Comparison of ENCODE assay signal across 17 cellular contexts in genomic region chr12:50214018-50214417, GRCh38. TPM values are rescaled to one million over a fixed set of nuclear protein-coding genes. Genes with fewer than 3 reads are reported as not detected.
A peak's percentile ranks its signal among the peaks of the same experiment; 100 is the strongest.
DNase-seq lines count a peak whose midpoint lies in the region; ATAC-seq, FAIRE-seq and TF ChIP-seq lines count a peak whose summit lies in the region.
"Had no signal": no experiment of that assay in that cellular context is flagged by ENCODE, and none has a peak within 500 bp of the region (broad histone marks: within the 10 kb centered on the region; RNA-seq: fewer than 3 reads in every experiment).

No MANE protein-coding gene starts in this region.

- H3K36me3 Mint-ChIP-seq in CD4-positive, alpha-beta memory T cell, result peaks cover 3 to 5% of the 10 kb centered on the region in 2 donors
- H3K36me3 Mint-ChIP-seq in T-helper 17 cell (ENCODE audit: low read depth) (peaks cover 2% of the 10 kb centered on the region), immature natural killer cell (peaks cover 0 to 4% (median 3%) of the 10 kb centered on the region in 3 donors), osteocyte (ENCODE audit: unreplicated experiment) (peaks cover 12% of the 10 kb centered on the region)

- CTCF ChIA-PET in A549 (lab: Yijun Ruan, JAX), result interaction anchor here (3.9 kb wide), 1 partner anchor 102 kb away, joined by 32 read pairs; no protein-coding TSS in a partner anchor
- CTCF ChIA-PET in CD4-positive, alpha-beta memory T cell (lab: Charles Lee; ENCODE audit: partially characterized antibody), result interaction anchor here (1.2 to 5.6 kb wide), 3 partner anchors 8 to 103 kb away, joined by 3 to 35 read pairs (median 25); partner anchors contain the start of gene COX14

- no peak overlapping the region for H3K4me2 ChIP-seq in A549

- no peaks in the 10 kb centered on the region for H3K27me3 Mint-ChIP-seq in CD4-positive, alpha-beta memory T cell
- H3K27me3 Mint-ChIP-seq in T-helper 17 cell (no peaks in the 10 kb centered on the region), immature natural killer cell (ENCODE audit: low read depth in 3 of 3) (peaks cover 0 to 2% (median 0%) of the 10 kb centered on the region in 3 donors), osteocyte (ENCODE audit: unreplicated experiment) (no peaks in the 10 kb centered on the region)
- H3K27me3 Mint-ChIP-seq: IgD-negative memory B cell had no signal

- no peak for TF ChIP-seq POLR2A in A549 (IDR thresholded peaks at IDR 0.05; ENCODE audit: low read length)

- no peaks in the 10 kb centered on the region for H3K27me3 ChIP-seq in CD4-positive, alpha-beta memory T cell (ENCODE audit: insufficient read depth, low read length)
- H3K27me3 ChIP-seq: tibial artery had no signal

- no peak for TF ChIP-seq EP300 in A549 (IDR thresholded peaks at IDR 0.05)

- TF ChIP-seq CTCF in A549 (IDR thresholded peaks at IDR 0.05) (no peak), osteocyte (IDR thresholded peaks at IDR 0.05) (no peak)

- WGBS in A549 (ENCODE audit: missing lambda C conversion rate), result 0% methylated on average over 1 of the region's 1 CpG

- intact Hi-C loops in CD4-positive, alpha-beta memory T cell (cut with micrococcal nuclease), result no loop called here

- H3K4me3 Mint-ChIP-seq in CD4-positive, alpha-beta memory T cell, result peak overlapping the region in 4 of 8 donors; percentile 12 to 45 (median 40)
- H3K4me3 Mint-ChIP-seq in T-helper 17 cell, result no peak overlapping the region
- H3K4me3 Mint-ChIP-seq in immature natural killer cell, result no peak overlapping the region
- no peak overlapping the region for H3K4me3 Mint-ChIP-seq in osteocyte (ENCODE audit: unreplicated experiment)
- H3K4me3 Mint-ChIP-seq: IgD-negative memory B cell had no signal

- no peak overlapping the region for H3K27ac ChIP-seq in A549
- no peak overlapping the region for H3K27ac ChIP-seq in CD4-positive, alpha-beta memory T cell (ENCODE audit: low read depth, low read length)
- H3K27ac ChIP-seq: tibial artery had no signal

- H3K36me3 ChIP-seq in CD4-positive, alpha-beta memory T cell (ENCODE audit: insufficient read depth, low read length), result no peaks in the 10 kb centered on the region

- no peaks in the 10 kb centered on the region for H3K9me3 ChIP-seq in A549
- no peaks in the 10 kb centered on the region for H3K9me3 ChIP-seq in CD4-positive, alpha-beta memory T cell (ENCODE audit: control insufficient read depth in 1 of 2, low read length in 2 of 2)
- H3K9me3 ChIP-seq in T-helper 17 cell (ENCODE audit: control insufficient read depth, low read length, poor library complexity, severe bottlenecking), result no peaks in the 10 kb centered on the region
- H3K9me3 ChIP-seq: tibial artery had no signal

- peak overlapping the region; percentile 44 to 92 (median 75) for H3K27ac Mint-ChIP-seq in CD4-positive, alpha-beta memory T cell
- H3K27ac Mint-ChIP-seq in T-helper 17 cell (peak overlapping the region; percentile 93), immature natural killer cell (peak overlapping the region in 5 of 6 donors; percentile 1 to 81 (median 50)), osteocyte (ENCODE audit: unreplicated experiment) (no peak overlapping the region)

- POLR2A ChIA-PET in A549 (lab: Yijun Ruan, JAX), result no interaction called here
- POLR2A ChIA-PET in CD4-positive, alpha-beta memory T cell (lab: Charles Lee; ENCODE audit: partially characterized antibody), result interaction anchor here (1.2 to 5.1 kb wide), 3 partner anchors 9 to 142 kb away, joined by 3 to 88 read pairs (median 3); partner anchors contain the start of gene CERS5

- H3K4me3 ChIP-seq in A549, result no peak overlapping the region
- no peak overlapping the region for H3K4me3 ChIP-seq in CD4-positive, alpha-beta memory T cell (ENCODE audit: low read length in 2 of 2)
- H3K4me3 ChIP-seq: skin epidermis, tibial artery had no signal

- H3K4me1 ChIP-seq in A549, result peaks cover 19% of the 10 kb centered on the region
- H3K4me1 ChIP-seq in CD4-positive, alpha-beta memory T cell (ENCODE audit: insufficient read depth, low read length), result peaks cover 70% of the 10 kb centered on the region

- peak; percentile 7 for FAIRE-seq in A549 (lab: Jason Lieb, UNC)
- FAIRE-seq: D721Med had no signal

- DNase-seq in A549 (ENCODE audit: low read depth in 1 of 2, low spot score in 1 of 2) (no peak), T-helper 17 cell (no peak), immature natural killer cell (no peak), EL (no peak), osteocyte (ENCODE audit: extremely low spot score, unreplicated experiment) (no peak), glomerular visceral epithelial cell (ENCODE audit: extremely low spot score) (no peak)
- DNase-seq in CD4-positive, alpha-beta memory T cell, result no peak
- DNase-seq: activated CD4-positive, CD25-positive, alpha-beta regulatory T cell treated with anti-CD3 and anti-CD28 coated beads, Interleukin-2, amount 50 U/mL, for 72 hours; AML-193; hypothalamus; NCI-H2029; SHP77; tibial artery had no signal

- peaks cover 38 to 68% (median 49%) of the 10 kb centered on the region in 4 donors for H3K4me1 Mint-ChIP-seq in CD4-positive, alpha-beta memory T cell
- peaks cover 34% of the 10 kb centered on the region for H3K4me1 Mint-ChIP-seq in T-helper 17 cell
- peaks cover 29 to 50% of the 10 kb centered on the region in 2 donors for H3K4me1 Mint-ChIP-seq in immature natural killer cell
- H3K4me1 Mint-ChIP-seq in osteocyte (ENCODE audit: unreplicated experiment), result peaks cover 53% of the 10 kb centered on the region

- ATAC-seq in A549, result no peak
- ATAC-seq in T-helper 17 cell, result no peak
- ATAC-seq in GM19324 (IDR thresholded peaks at IDR 0.05; ENCODE audit: low FRiP score, unreplicated experiment), result no peak

- no peak for TF ChIP-seq RAD21 in A549 (conservative IDR thresholded peaks at IDR 0.05 in 1 of 2, IDR thresholded peaks at IDR 0.05 in 1 of 2)

- H3K9me3 Mint-ChIP-seq in CD4-positive, alpha-beta memory T cell, result no peaks in the 10 kb centered on the region
- no peaks in the 10 kb centered on the region for H3K9me3 Mint-ChIP-seq in immature natural killer cell
- H3K9me3 Mint-ChIP-seq in osteocyte (ENCODE audit: unreplicated experiment), result no peaks in the 10 kb centered on the region
- H3K9me3 Mint-ChIP-seq: IgD-negative memory B cell had no signal

TF ChIP-seq in A549, 52 proteins besides CTCF, POLR2A, EP300 and RAD21:
- no peak for TF ChIP-seq REST (IDR thresholded peaks at IDR 0.05)
- TF ChIP-seq JUN (IDR thresholded peaks at IDR 0.05), result no peak
- TF ChIP-seq MAFK (IDR thresholded peaks at IDR 0.05; ENCODE audit: partially characterized antibody), result peak; percentile 99
- no peak for TF ChIP-seq ESRRA (IDR thresholded peaks at IDR 0.05; ENCODE audit: borderline replicate concordance, low read length)

RNA-seq across cellular contexts. Expression of gene CERS5, which starts 46.8 kb away (rescaled TPM):
- polyA plus RNA-seq in A549 (2011; rRNA removed), result 56.3 and 56.6 TPM in 2 replicates
- 25.3 and 29.5 TPM in 2 replicates for polyA plus RNA-seq in A549 (2012; cell fraction: cytosol; rRNA removed)
- 32.0 and 86.8 TPM in 2 replicates for polyA plus RNA-seq in A549 (2012; cell fraction: nucleus; rRNA removed)
- polyA plus RNA-seq in A549 (2017; fragmentation: RNase III; extraction: RNeasy Plus Mini Kit Qiagen cat#74134 plus additional on column Dnase treatment), result 16.7 to 18.0 TPM (median 17.1 TPM) in 3 replicates
- 49.1 and 56.6 TPM in 2 replicates for polyA minus RNA-seq in A549 (2011; rRNA and poly(A)+ RNA removed)
- total RNA-seq in CD4-positive, alpha-beta memory T cell, result 10 to 100 TPM; 42.1 to 48.2 TPM
- 10 to 100 TPM; 45.1 to 62.7 TPM for polyA plus RNA-seq in CD4-positive, alpha-beta memory T cell
- total RNA-seq in T-helper 17 cell, result 10 to 100 TPM; 51.6 to 57.8 TPM
- polyA plus RNA-seq in immature natural killer cell, result 100 to 1,000 TPM in 1 of 3 donors, 10 to 100 TPM in 2; 57.2 to 104 (median 64.0) TPM
- total RNA-seq in osteocyte, result 72.3 and 78.6 TPM in 2 replicates
